In genomic region chr3:194768586-194768985, GRCh38 we compare ENCODE assay signal across 9 cellular contexts.
DNase-seq lines count a peak whose midpoint lies in the region; ATAC-seq, FAIRE-seq and TF ChIP-seq lines count a peak whose summit lies in the region.
"Had no signal": no experiment of that assay in that cellular context is flagged by ENCODE, and none has a peak within 500 bp of the region (broad histone marks: within the 10 kb centered on the region; RNA-seq: fewer than 3 reads in every experiment).

No MANE protein-coding gene starts in this region.

- H2AFZ ChIP-seq in HepG2 (ENCODE audit: low read length): no peak overlapping the region

- TF ChIP-seq CTCF in HepG2 (CRISPR knock-in tag; IDR thresholded peaks at IDR 0.05) (no peak), right lobe of liver (IDR thresholded peaks at IDR 0.05) (no peak)

- H3K27me3 ChIP-seq in HepG2 (ENCODE audit: control insufficient read depth in 1 of 2, insufficient read depth in 2 of 2, low read length in 2 of 2) (peaks cover 0 to 22% of the 10 kb centered on the region in 2 experiments; a peak in 3 of 5 replicates), right lobe of liver (no peaks in the 10 kb centered on the region), muscle layer of colon (ENCODE audit: control insufficient read depth in 1 of 2, insufficient read depth in 2 of 2, low read length in 2 of 2) (no peaks in the 10 kb centered on the region), aorta (ENCODE audit: control insufficient read depth in 1 of 2, insufficient read depth in 2 of 2, low read length in 1 of 2) (no peaks in the 10 kb centered on the region)
- H3K27me3 ChIP-seq: cardiac muscle cell had no signal

- H3K9ac ChIP-seq in HepG2 (ENCODE audit: insufficient read depth, low read depth, low read length) (no peak overlapping the region), muscle layer of colon (ENCODE audit: low read length) (no peak overlapping the region)

- BruUV-seq in HepG2 (replicated peaks; lab: Mats Ljungman, UMichigan): no TSS peak

- intact Hi-C loops in HepG2 (cut with micrococcal nuclease; ENCODE audit: unreplicated experiment): no loop called here
- intact Hi-C loops in right lobe of liver (cut with DNase I): no loop called here
- intact Hi-C loops in aorta (cut with DNase I): no loop called here

- DNase-seq in HepG2 (ENCODE audit: low spot score) (no peak), right lobe of liver (no peak), aorta (no peak), hepatic stellate cell (ENCODE audit: low spot score) (no peak), NCI-H1417 treated with DMSO at 0.1 percent for 48 hours (lab: John Stamatoyannopoulos, UW) (no peak), DMS79 (lab: John Stamatoyannopoulos, UW) (no peak)
- DNase-seq in activated naive CD8-positive, alpha-beta T cell treated with anti-CD3 and anti-CD28 coated beads for 36 hours: no peak

- FAIRE-seq in HepG2 (lab: Jason Lieb, UNC): no peak

- H3K4me2 ChIP-seq in HepG2 (ENCODE audit: low read depth, low read length): peak overlapping the region; percentile 83

- H3K79me2 ChIP-seq in HepG2 (ENCODE audit: insufficient read depth, low read length): no peaks in the 10 kb centered on the region

- in situ Hi-C loops in HepG2 (cut with HindIII; ENCODE audit: extremely low pct_ligation_motif_present, low pct_unique_long_range_greater_than_20kb): no loop called here

- TF ChIP-seq EP300 in HepG2 (IDR thresholded peaks at IDR 0.05; ENCODE audit: low read depth in 2 of 2, low read length in 2 of 2): no peak
- TF ChIP-seq EP300 in HepG2 (CRISPR knock-in tag; IDR thresholded peaks at IDR 0.05; ENCODE audit: borderline replicate concordance): no peak

- no peaks in the 10 kb centered on the region for H3K9me3 Mint-ChIP-seq in activated naive CD8-positive, alpha-beta T cell treated with anti-CD3 and anti-CD28 coated beads for 36 hours

- peaks cover 17% of the 10 kb centered on the region for H3K4me1 Mint-ChIP-seq in activated naive CD8-positive, alpha-beta T cell treated with anti-CD3 and anti-CD28 coated beads for 36 hours

- no peak overlapping the region for H3K27ac ChIP-seq in HepG2 (ENCODE audit: extremely low read length, insufficient read depth, low read length)
- no peak overlapping the region for H3K27ac ChIP-seq in right lobe of liver
- no peak overlapping the region for H3K27ac ChIP-seq in muscle layer of colon (ENCODE audit: low read depth, low read length)
- no peak overlapping the region for H3K27ac ChIP-seq in aorta (ENCODE audit: low read depth in 1 of 2, low read length in 2 of 2)
- H3K27ac ChIP-seq: cardiac muscle cell had no signal

- no peak for TF ChIP-seq POLR2A in HepG2 (IDR thresholded peaks at IDR 0.05; ENCODE audit: insufficient read depth in 1 of 2, low read depth in 2 of 2, low read length in 2 of 2)
- no peak for TF ChIP-seq POLR2A in right lobe of liver (IDR thresholded peaks at IDR 0.05)

- H3K27me3 Mint-ChIP-seq in activated naive CD8-positive, alpha-beta T cell treated with anti-CD3 and anti-CD28 coated beads for 36 hours: peaks cover 8% of the 10 kb centered on the region

- H3K36me3 ChIP-seq in HepG2 (replicated peaks in 1 of 2; ENCODE audit: control insufficient read depth in 1 of 2, insufficient read depth in 2 of 2, low read length in 2 of 2): no peaks in the 10 kb centered on the region
- H3K36me3 ChIP-seq in right lobe of liver: no peaks in the 10 kb centered on the region
- H3K36me3 ChIP-seq in muscle layer of colon (ENCODE audit: insufficient read depth, low read length): no peaks in the 10 kb centered on the region
- no peaks in the 10 kb centered on the region for H3K36me3 ChIP-seq in aorta (ENCODE audit: control insufficient read depth in 1 of 2, insufficient read depth in 2 of 2, low read length in 1 of 2)
- H3K36me3 ChIP-seq: cardiac muscle cell had no signal

- peaks cover 22% of the 10 kb centered on the region for H3K4me1 ChIP-seq in HepG2 (ENCODE audit: insufficient read depth, low read length)
- H3K4me1 ChIP-seq in right lobe of liver: peaks cover 0 to 6% (median 0%) of the 10 kb centered on the region in 4 donors
- peaks cover 12% of the 10 kb centered on the region for H3K4me1 ChIP-seq in muscle layer of colon (ENCODE audit: insufficient read depth, low read length)
- H3K4me1 ChIP-seq in aorta (ENCODE audit: control insufficient read depth in 1 of 2, insufficient read depth in 2 of 2, low read length in 2 of 2): no peaks in the 10 kb centered on the region

- no peaks in the 10 kb centered on the region for H3K36me3 Mint-ChIP-seq in activated naive CD8-positive, alpha-beta T cell treated with anti-CD3 and anti-CD28 coated beads for 36 hours

- CTCF ChIA-PET in HepG2 (lab: Yijun Ruan, JAX; ENCODE audit: low intra/inter-chr PET ratio, low total read pairs): no interaction called here

- no peaks in the 10 kb centered on the region for H4K20me1 ChIP-seq in HepG2 (ENCODE audit: insufficient read depth, low read length)

- H3K9me3 ChIP-seq in HepG2 (ENCODE audit: low read length) (no peaks in the 10 kb centered on the region), right lobe of liver (no peaks in the 10 kb centered on the region), muscle layer of colon (ENCODE audit: low read length) (no peaks in the 10 kb centered on the region), aorta (ENCODE audit: control insufficient read depth, low read length) (no peaks in the 10 kb centered on the region)

- H3K4me3 ChIP-seq in HepG2 (replicated peaks in 1 of 3; ENCODE audit: insufficient read depth in 1 of 3, low read depth in 2 of 3, low read length in 3 of 3) (peak overlapping the region in 1 of 3 experiments; percentile 42; a peak in 1 of 6 replicates), right lobe of liver (no peak overlapping the region), muscle layer of colon (ENCODE audit: low read depth in 1 of 2, low read length in 2 of 2) (peak overlapping the region; percentile 4 to 16), aorta (ENCODE audit: low read length in 2 of 2) (no peak overlapping the region)

- peak overlapping the region; percentile 73 for H3K4me3 Mint-ChIP-seq in activated naive CD8-positive, alpha-beta T cell treated with anti-CD3 and anti-CD28 coated beads for 36 hours

- no peak for TF ChIP-seq RAD21 in HepG2 (CRISPR knock-in tag; IDR thresholded peaks at IDR 0.05)

- POLR2A ChIA-PET in HepG2 (lab: Yijun Ruan, JAX): interaction anchor here (1.0 to 1.3 kb wide), 5 partner anchors 16 to 96 kb away, joined by 3 to 7 read pairs (median 4); partner anchors contain the start of gene FAM43A

- no peak; the same call in 2 of the 3 replicates for ATAC-seq in HepG2
- ATAC-seq in right lobe of liver: no peak
- peak; percentile 23 for ATAC-seq in aorta (ENCODE audit: low FRiP score)

- 75% methylated on average over 5 of the region's 10 CpGs for WGBS in HepG2 (ENCODE audit: low lambda C conversion rate)
- WGBS in right lobe of liver (ENCODE audit: insufficient coverage, low coverage, low lambda C conversion rate, missing lambda C conversion rate): 100% methylated on average over 1 of the region's 10 CpGs
- WGBS in aorta, 2 donors: 85% methylated on average over 10 of the region's 10 CpGs

- peak overlapping the region; percentile 87 for H3K27ac Mint-ChIP-seq in activated naive CD8-positive, alpha-beta T cell treated with anti-CD3 and anti-CD28 coated beads for 36 hours

TF ChIP-seq in HepG2, 621 proteins besides CTCF, POLR2A, EP300 and RAD21 (continues in another document):
- no peak for TF ChIP-seq ZMAT3 (CRISPR knock-in tag; conservative IDR thresholded peaks at IDR 0.05)
- TF ChIP-seq ZNF614 (CRISPR knock-in tag; IDR thresholded peaks at IDR 0.05; ENCODE audit: borderline replicate concordance): no peak
- TF ChIP-seq FOXP4 (CRISPR knock-in tag; IDR thresholded peaks at IDR 0.05): no peak
- no peak for TF ChIP-seq ZBTB7B (CRISPR knock-in tag; IDR thresholded peaks at IDR 0.05)
- no peak for TF ChIP-seq ZBTB42 (CRISPR knock-in tag; IDR thresholded peaks at IDR 0.05)
- no peak for TF ChIP-seq DPF2 (CRISPR knock-in tag; IDR thresholded peaks at IDR 0.05; ENCODE audit: borderline replicate concordance, low read depth)
- TF ChIP-seq PHF20 (CRISPR knock-in tag; IDR thresholded peaks at IDR 0.05): no peak
- TF ChIP-seq RARG (CRISPR knock-in tag; IDR thresholded peaks at IDR 0.05; ENCODE audit: low read depth): no peak
- no peak for TF ChIP-seq NFKB2 (CRISPR knock-in tag; IDR thresholded peaks at IDR 0.05; ENCODE audit: borderline replicate concordance)
- TF ChIP-seq ZNF275 (CRISPR knock-in tag; IDR thresholded peaks at IDR 0.05; ENCODE audit: borderline replicate concordance): no peak
- TF ChIP-seq ATF7-NPFF (CRISPR knock-in tag; IDR thresholded peaks at IDR 0.05; ENCODE audit: low read depth): no peak

Comparison
In these comparisons a context has a peak if more than half of its experiments do, and no peak if none do; other contexts are left out.
1. H3K4me3 ChIP-seq: peak in muscle layer of colon (2 of 2); none in right lobe of liver (0 of 3) and aorta (0 of 2).